ENCODE assay signal across 27 cellular contexts in the genomic region with DNA sequence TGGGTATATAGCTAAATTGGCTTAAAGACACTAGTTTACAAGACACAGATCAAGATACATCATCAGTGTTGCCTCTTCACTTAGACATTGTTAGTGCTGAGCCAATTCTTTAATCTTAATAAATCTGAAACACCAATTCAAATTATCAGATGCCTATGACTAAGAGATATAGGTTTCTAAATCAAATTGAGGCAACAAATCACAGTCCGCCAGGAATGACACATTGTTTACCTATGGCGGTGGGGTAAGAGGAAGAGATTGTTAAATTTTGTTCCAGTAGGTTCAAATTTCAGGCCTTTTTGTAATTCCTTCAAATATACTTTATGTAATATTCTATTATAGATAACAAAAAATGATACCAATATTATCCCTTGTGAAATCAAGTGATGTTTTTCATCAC.
"Had no signal": no experiment of that assay in that cellular context is flagged by ENCODE, and none has a peak within 500 bp of the region (broad histone marks: within the 10 kb centered on the region; RNA-seq: fewer than 3 reads in every experiment).

No MANE protein-coding gene starts in this region.

- H3K4me1 Mint-ChIP-seq: naive thymus-derived CD8-positive, alpha-beta T cell; nephron; neural crest cell; stimulated activated naive B cell treated with anti-CD40 and anti-IgM and Interleukin-4, amounts not matched to agents 10 μg/mL and 1 μg/mL and 100 μg/mL, for 72 hours had no signal

- H3K27me3 ChIP-seq: pancreas, stomach, testis, thyroid gland, transverse colon, upper lobe of left lung, vagina had no signal

- H3K9me3 ChIP-seq: left ventricle myocardium inferior, pancreas, prostate gland, testis, thyroid gland, transverse colon, upper lobe of left lung, vagina had no signal

- DNase-seq: islet precursor cell; left ventricle myocardium inferior; midbrain; naive thymus-derived CD8-positive, alpha-beta T cell; nucleus accumbens; pancreas; posterior cingulate gyrus; retina; right cardiac atrium; stimulated activated CD4-positive, alpha-beta T cell treated with anti-CD3 and anti-CD28 coated beads, Interleukin-12 subunit alpha, Interleukin-12 subunit beta, amount 100 ng/mL, for 4 hours; stimulated activated CD4-positive, alpha-beta T cell treated with anti-CD3 and anti-CD28 coated beads, Interleukin-15, amount 100 ng/mL, for 24 hours; stimulated activated CD4-positive, alpha-beta T cell treated with anti-CD3 and anti-CD28 coated beads, Interleukin-2, amount 100 ng/mL, for 24 hours; stimulated activated CD4-positive, alpha-beta T cell treated with anti-CD3 and anti-CD28 coated beads, Interleukin-4, amount 100 ng/mL, for 1 hour; stimulated activated naive B cell treated with anti-CD40 and anti-IgM and Interleukin-4, amounts not matched to agents 10 μg/mL and 1 μg/mL and 100 μg/mL, for 72 hours; stimulated activated naive CD8-positive, alpha-beta T cell treated with anti-CD3 and anti-CD28 coated beads, Interleukin-15, Interleukin-2, amounts not matched to agents 100 U/mL and 50 U/mL, for 24 hours; stomach; testis; thyroid gland; transverse colon; upper lobe of left lung had no signal

- H3K27ac Mint-ChIP-seq: naive thymus-derived CD8-positive, alpha-beta T cell; nephron; stimulated activated naive B cell treated with anti-CD40 and anti-IgM and Interleukin-4, amounts not matched to agents 10 μg/mL and 1 μg/mL and 100 μg/mL, for 72 hours had no signal

- H3K36me3 Mint-ChIP-seq: stimulated activated naive B cell treated with anti-CD40 and anti-IgM and Interleukin-4, amounts not matched to agents 10 μg/mL and 1 μg/mL and 100 μg/mL, for 72 hours had no signal

- ATAC-seq: naive thymus-derived CD8-positive, alpha-beta T cell; pancreas; right cardiac atrium; sciatic nerve; stimulated activated naive B cell treated with anti-CD40 and anti-IgM and Interleukin-4, amounts not matched to agents 10 μg/mL and 1 μg/mL and 100 μg/mL, for 72 hours; stimulated activated naive CD8-positive, alpha-beta T cell treated with anti-CD3 and anti-CD28 coated beads, Interleukin-15, Interleukin-2, amounts not matched to agents 100 U/mL and 50 U/mL, for 24 hours had no signal

- H3K4me3 Mint-ChIP-seq: naive thymus-derived CD8-positive, alpha-beta T cell; nephron; neural crest cell; stimulated activated naive B cell treated with anti-CD40 and anti-IgM and Interleukin-4, amounts not matched to agents 10 μg/mL and 1 μg/mL and 100 μg/mL, for 72 hours had no signal

- H3K27me3 Mint-ChIP-seq: naive thymus-derived CD8-positive, alpha-beta T cell; stimulated activated naive B cell treated with anti-CD40 and anti-IgM and Interleukin-4, amounts not matched to agents 10 μg/mL and 1 μg/mL and 100 μg/mL, for 72 hours had no signal

- H3K4me3 ChIP-seq: left ventricle myocardium inferior, lung, pancreas, prostate gland, skin epidermis, stomach, testis, thyroid gland, transverse colon, upper lobe of left lung, vagina had no signal

- H3K27ac ChIP-seq: left ventricle myocardium inferior, pancreas, prostate gland, skin epidermis, stomach, testis, thyroid gland, transverse colon, upper lobe of left lung, vagina had no signal

- H3K4me1 ChIP-seq: left ventricle myocardium inferior, pancreas, prostate gland, stomach, thyroid gland, transverse colon, upper lobe of left lung, vagina had no signal

- H3K9me3 Mint-ChIP-seq: neural crest cell had no signal

- FAIRE-seq: pancreas had no signal

- H3K36me3 ChIP-seq: left ventricle myocardium inferior, pancreas, prostate gland, stomach, thyroid gland, transverse colon, upper lobe of left lung, vagina had no signal
